In the genomic region with DNA sequence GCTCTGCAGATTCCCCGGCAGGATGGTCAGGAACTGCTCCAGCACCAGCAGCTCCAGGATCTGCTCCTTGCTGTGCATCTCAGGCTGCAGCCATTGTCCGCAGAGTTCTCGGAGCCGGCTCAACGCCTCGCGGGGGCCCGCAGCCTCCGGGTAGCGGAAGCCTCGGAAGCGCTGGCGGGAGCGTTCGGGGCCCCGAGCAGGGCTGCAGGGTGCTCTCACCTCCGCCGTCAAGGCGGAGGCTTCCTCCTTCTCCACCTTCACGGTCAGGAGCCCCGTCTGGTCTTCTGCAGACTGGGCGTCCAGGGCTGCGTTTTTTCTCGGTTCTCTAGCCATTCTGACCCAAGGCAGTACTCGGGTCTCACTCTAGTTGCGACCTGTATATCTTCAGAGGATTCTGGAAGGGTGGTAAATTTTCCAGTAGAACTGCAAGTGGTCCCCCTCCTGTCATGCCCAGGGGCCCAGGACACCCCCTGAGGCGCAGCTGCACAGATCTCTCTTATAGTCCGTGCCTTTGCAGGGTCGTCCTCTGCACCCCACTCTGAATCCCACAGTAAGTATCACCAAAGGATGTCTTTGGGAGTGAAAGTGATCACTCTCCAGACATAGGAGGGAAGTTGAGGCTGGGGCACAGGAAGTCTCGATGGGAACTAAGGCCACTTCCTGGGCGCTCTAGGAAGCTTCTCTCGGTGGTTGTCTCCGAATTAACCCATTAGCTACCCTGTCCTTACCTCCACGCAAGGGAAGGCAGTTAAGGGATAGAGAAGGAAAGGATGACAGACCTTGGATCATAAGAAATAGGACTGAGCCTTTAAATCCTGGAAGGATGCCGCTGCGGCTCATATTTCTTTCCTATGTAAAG, we compare ENCODE assay signal across 1 cellular context.
TF ChIP-seq lines count a peak whose summit lies in the region.

TSS of gene ZKSCAN4 (minus strand) at position 622 of the 859 bp plus-strand sequence. CDS start at position 333, 289 bp downstream.

TF ChIP-seq in K562, 482 proteins besides CTCF, POLR2A, EP300 and RAD21 (continued from another document and continues in another):
- TF ChIP-seq RREB1 (CRISPR knock-in tag; IDR thresholded peaks at IDR 0.05): no peak
- TF ChIP-seq, protein P1, sequence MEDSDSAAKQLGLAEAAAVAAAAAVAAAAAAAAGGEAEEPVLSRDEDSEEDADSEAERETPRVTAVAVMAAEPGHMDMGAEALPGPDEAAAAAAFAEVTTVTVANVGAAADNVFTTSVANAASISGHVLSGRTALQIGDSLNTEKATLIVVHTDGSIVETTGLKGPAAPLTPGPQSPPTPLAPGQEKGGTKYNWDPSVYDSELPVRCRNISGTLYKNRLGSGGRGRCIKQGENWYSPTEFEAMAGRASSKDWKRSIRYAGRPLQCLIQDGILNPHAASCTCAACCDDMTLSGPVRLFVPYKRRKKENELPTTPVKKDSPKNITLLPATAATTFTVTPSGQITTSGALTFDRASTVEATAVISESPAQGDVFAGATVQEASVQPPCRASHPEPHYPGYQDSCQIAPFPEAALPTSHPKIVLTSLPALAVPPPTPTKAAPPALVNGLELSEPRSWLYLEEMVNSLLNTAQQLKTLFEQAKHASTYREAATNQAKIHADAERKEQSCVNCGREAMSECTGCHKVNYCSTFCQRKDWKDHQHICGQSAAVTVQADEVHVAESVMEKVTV (CRISPR knock-in tag; IDR thresholded peaks at IDR 0.05): peak; percentile 31; the same call in 1 of the 2 replicates
- peak; percentile 71 for TF ChIP-seq FOXM1 (IDR thresholded peaks at IDR 0.05; ENCODE audit: low read depth)
- no peak for TF ChIP-seq FOXM1 (CRISPR knock-in tag; IDR thresholded peaks at IDR 0.05; ENCODE audit: low read depth)
- TF ChIP-seq NFE2L1 (tag; IDR thresholded peaks at IDR 0.05; ENCODE audit: borderline replicate concordance, low read depth): no peak
- no peak for TF ChIP-seq ZNF354B (CRISPR knock-in tag; IDR thresholded peaks at IDR 0.05)
- no peak for TF ChIP-seq ZFP36 (IDR thresholded peaks at IDR 0.05; ENCODE audit: low read depth, low read length, partially characterized antibody)
- TF ChIP-seq HMGXB4 (CRISPR knock-in tag; IDR thresholded peaks at IDR 0.05): no peak; the same call in 1 of the 2 replicates
- no peak for TF ChIP-seq LARP7 (IDR thresholded peaks at IDR 0.05)
- no peak for TF ChIP-seq NFIX (CRISPR knock-in tag; IDR thresholded peaks at IDR 0.05; ENCODE audit: low read depth)
- 0 out of 2 replicates have a peak, but pooled peaks have one; percentile 56 for TF ChIP-seq MYC (IDR thresholded peaks at IDR 0.05; ENCODE audit: low read depth, low read length)
- TF ChIP-seq MYC (CRISPR knock-in tag; IDR thresholded peaks at IDR 0.05; ENCODE audit: borderline replicate concordance, low read depth): no peak
- TF ChIP-seq, protein P2, sequence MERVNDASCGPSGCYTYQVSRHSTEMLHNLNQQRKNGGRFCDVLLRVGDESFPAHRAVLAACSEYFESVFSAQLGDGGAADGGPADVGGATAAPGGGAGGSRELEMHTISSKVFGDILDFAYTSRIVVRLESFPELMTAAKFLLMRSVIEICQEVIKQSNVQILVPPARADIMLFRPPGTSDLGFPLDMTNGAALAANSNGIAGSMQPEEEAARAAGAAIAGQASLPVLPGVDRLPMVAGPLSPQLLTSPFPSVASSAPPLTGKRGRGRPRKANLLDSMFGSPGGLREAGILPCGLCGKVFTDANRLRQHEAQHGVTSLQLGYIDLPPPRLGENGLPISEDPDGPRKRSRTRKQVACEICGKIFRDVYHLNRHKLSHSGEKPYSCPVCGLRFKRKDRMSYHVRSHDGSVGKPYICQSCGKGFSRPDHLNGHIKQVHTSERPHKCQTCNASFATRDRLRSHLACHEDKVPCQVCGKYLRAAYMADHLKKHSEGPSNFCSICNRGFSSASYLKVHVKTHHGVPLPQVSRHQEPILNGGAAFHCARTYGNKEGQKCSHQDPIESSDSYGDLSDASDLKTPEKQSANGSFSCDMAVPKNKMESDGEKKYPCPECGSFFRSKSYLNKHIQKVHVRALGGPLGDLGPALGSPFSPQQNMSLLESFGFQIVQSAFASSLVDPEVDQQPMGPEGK (CRISPR knock-in tag; IDR thresholded peaks at IDR 0.05; ENCODE audit: borderline replicate concordance): no peak
- TF ChIP-seq SRSF9 (IDR thresholded peaks at IDR 0.05; ENCODE audit: borderline replicate concordance, low read depth, low read length): no peak
- peak; percentile 94 for TF ChIP-seq NCOA1 (IDR thresholded peaks at IDR 0.05; ENCODE audit: low read depth)
- TF ChIP-seq PBX2 (CRISPR knock-in tag; IDR thresholded peaks at IDR 0.05; ENCODE audit: low read depth): no peak
- TF ChIP-seq PBX2 (tag; conservative IDR thresholded peaks at IDR 0.05; ENCODE audit: low read depth): no peak
- TF ChIP-seq ZNF764 (CRISPR knock-in tag; IDR thresholded peaks at IDR 0.05; ENCODE audit: low read depth): peak; percentile 68; the same call in 1 of the 2 replicates
- TF ChIP-seq HDAC2 (IDR thresholded peaks at IDR 0.05): no peak; the same call in none of the 2 replicates
- TF ChIP-seq POLR2G (IDR thresholded peaks at IDR 0.05; ENCODE audit: low read depth, low read length): peak; percentile 71
- TF ChIP-seq, protein P3, sequence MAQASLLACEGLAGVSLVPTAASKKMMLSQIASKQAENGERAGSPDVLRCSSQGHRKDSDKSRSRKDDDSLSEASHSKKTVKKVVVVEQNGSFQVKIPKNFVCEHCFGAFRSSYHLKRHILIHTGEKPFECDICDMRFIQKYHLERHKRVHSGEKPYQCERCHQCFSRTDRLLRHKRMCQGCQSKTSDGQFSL (CRISPR knock-in tag; IDR thresholded peaks at IDR 0.05): no peak
- TF ChIP-seq, protein P3 (tag; IDR thresholded peaks at IDR 0.05): no peak; a peak in 1 of 4 replicates
- TF ChIP-seq, protein P4, sequence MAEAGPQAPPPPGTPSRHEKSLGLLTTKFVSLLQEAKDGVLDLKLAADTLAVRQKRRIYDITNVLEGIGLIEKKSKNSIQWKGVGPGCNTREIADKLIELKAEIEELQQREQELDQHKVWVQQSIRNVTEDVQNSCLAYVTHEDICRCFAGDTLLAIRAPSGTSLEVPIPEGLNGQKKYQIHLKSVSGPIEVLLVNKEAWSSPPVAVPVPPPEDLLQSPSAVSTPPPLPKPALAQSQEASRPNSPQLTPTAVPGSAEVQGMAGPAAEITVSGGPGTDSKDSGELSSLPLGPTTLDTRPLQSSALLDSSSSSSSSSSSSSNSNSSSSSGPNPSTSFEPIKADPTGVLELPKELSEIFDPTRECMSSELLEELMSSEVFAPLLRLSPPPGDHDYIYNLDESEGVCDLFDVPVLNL (CRISPR knock-in tag; IDR thresholded peaks at IDR 0.05; ENCODE audit: low read depth): no peak
- 0 out of 2 replicates have a peak, but pooled peaks have one; percentile 72 for TF ChIP-seq ZZZ3 (IDR thresholded peaks at IDR 0.05)
- TF ChIP-seq ZNF717 (CRISPR knock-in tag; IDR thresholded peaks at IDR 0.05): no peak
- no peak for TF ChIP-seq TSC22D4 (tag; IDR thresholded peaks at IDR 0.05)
- TF ChIP-seq CCAR2 (IDR thresholded peaks at IDR 0.05; ENCODE audit: low read depth, low read length): no peak
- TF ChIP-seq, protein P5, sequence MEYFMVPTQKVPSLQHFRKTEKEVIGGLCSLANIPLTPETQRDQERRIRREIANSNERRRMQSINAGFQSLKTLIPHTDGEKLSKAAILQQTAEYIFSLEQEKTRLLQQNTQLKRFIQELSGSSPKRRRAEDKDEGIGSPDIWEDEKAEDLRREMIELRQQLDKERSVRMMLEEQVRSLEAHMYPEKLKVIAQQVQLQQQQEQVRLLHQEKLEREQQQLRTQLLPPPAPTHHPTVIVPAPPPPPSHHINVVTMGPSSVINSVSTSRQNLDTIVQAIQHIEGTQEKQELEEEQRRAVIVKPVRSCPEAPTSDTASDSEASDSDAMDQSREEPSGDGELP (CRISPR knock-in tag; IDR thresholded peaks at IDR 0.05; ENCODE audit: borderline replicate concordance): peak; percentile 25
- no peak for TF ChIP-seq RFX5 (IDR thresholded peaks at IDR 0.05; ENCODE audit: low read depth, low read length)
- 0 out of 2 replicates have a peak, but pooled peaks have one; percentile 53 for TF ChIP-seq MIER1 (IDR thresholded peaks at IDR 0.05; ENCODE audit: low read depth)
- TF ChIP-seq, protein P6, sequence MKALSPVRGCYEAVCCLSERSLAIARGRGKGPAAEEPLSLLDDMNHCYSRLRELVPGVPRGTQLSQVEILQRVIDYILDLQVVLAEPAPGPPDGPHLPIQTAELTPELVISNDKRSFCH (CRISPR knock-in tag; IDR thresholded peaks at IDR 0.05): no peak
- TF ChIP-seq, protein P6 (tag; IDR thresholded peaks at IDR 0.05): peak; percentile 70; the same call in 1 of the 2 replicates
- TF ChIP-seq CREBBP (IDR thresholded peaks at IDR 0.05; ENCODE audit: low read depth, low read length): no peak
- TF ChIP-seq, protein P7, sequence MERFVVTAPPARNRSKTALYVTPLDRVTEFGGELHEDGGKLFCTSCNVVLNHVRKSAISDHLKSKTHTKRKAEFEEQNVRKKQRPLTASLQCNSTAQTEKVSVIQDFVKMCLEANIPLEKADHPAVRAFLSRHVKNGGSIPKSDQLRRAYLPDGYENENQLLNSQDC (CRISPR knock-in tag; IDR thresholded peaks at IDR 0.05): no peak
- TF ChIP-seq ETV6 (IDR thresholded peaks at IDR 0.05; ENCODE audit: borderline replicate concordance in 1 of 2, low read depth in 2 of 2, low read length in 1 of 2): no peak
- no peak for TF ChIP-seq ETV6 (CRISPR knock-in tag; IDR thresholded peaks at IDR 0.05; ENCODE audit: borderline replicate concordance)
- no peak; the same call in 1 of the 2 replicates for TF ChIP-seq POLR2H (tag; IDR thresholded peaks at IDR 0.05; ENCODE audit: low read depth)
- no peak for TF ChIP-seq HEY1 (CRISPR knock-in tag; IDR thresholded peaks at IDR 0.05; ENCODE audit: borderline replicate concordance)
